ENCODE assay signal across 32 cellular contexts in genomic region chr10:47113907-47114500, GRCh38.
"Had no signal": no experiment of that assay in that cellular context is flagged by ENCODE, and none has a peak within 500 bp of the region (broad histone marks: within the 10 kb centered on the region; RNA-seq: fewer than 3 reads in every experiment).

No MANE protein-coding gene starts in this region.

- H3K27ac ChIP-seq: brain microvascular endothelial cell, PC-9, RWPE1, VCaP had no signal

- H3K27me3 ChIP-seq: brain microvascular endothelial cell had no signal

- H3K4me2 ChIP-seq: PC-9 had no signal

- H3K4me3 Mint-ChIP-seq: activated CD4-positive, alpha-beta T cell treated with anti-CD3 and anti-CD28 coated beads, Interleukin-2, amount 10 ng/mL, durations not matched to agents 24 days and 14 days; activated CD8-positive, alpha-beta T cell treated with anti-CD3 and anti-CD28 coated beads for 36 hours; activated naive CD4-positive, alpha-beta T cell treated with anti-CD3 and anti-CD28 coated beads for 36 hours; activated naive CD8-positive, alpha-beta T cell; activated naive CD8-positive, alpha-beta T cell treated with anti-CD3 and anti-CD28 coated beads, Interleukin-2, amount 50 U/mL, for 24 hours; activated T-cell treated with anti-CD3 and anti-CD28 coated beads, Interleukin-2, amount 50 U/mL, for 24 hours; activated T-helper 1 cell treated with anti-CD3 and anti-CD28 coated beads, Interleukin-12 subunit alpha, Interleukin-12 subunit beta, Interleukin-2, Interleukin-4 antibody, amounts not matched to agents 30 ng/mL and 10 ng/mL and 1 ng/mL, durations not matched to agents 14 hours and 24 hours and 36 hours had no signal

- H3K27ac Mint-ChIP-seq: activated CD4-positive, alpha-beta T cell treated with anti-CD3 and anti-CD28 coated beads, Interleukin-2, amount 10 ng/mL, durations not matched to agents 24 days and 14 days; activated CD8-positive, alpha-beta T cell treated with anti-CD3 and anti-CD28 coated beads for 36 hours; activated naive CD4-positive, alpha-beta T cell treated with anti-CD3 and anti-CD28 coated beads for 36 hours; activated naive CD8-positive, alpha-beta T cell; activated naive CD8-positive, alpha-beta T cell treated with anti-CD3 and anti-CD28 coated beads, Interleukin-2, amount 50 U/mL, for 24 hours; activated T-cell treated with anti-CD3 and anti-CD28 coated beads, Interleukin-2, amount 50 U/mL, for 24 hours; activated T-helper 1 cell treated with anti-CD3 and anti-CD28 coated beads, Interleukin-12 subunit alpha, Interleukin-12 subunit beta, Interleukin-2, Interleukin-4 antibody, amounts not matched to agents 30 ng/mL and 10 ng/mL and 1 ng/mL, durations not matched to agents 14 hours and 24 hours and 36 hours had no signal

- H3K36me3 ChIP-seq: brain microvascular endothelial cell had no signal

- ATAC-seq: activated CD8-positive, alpha-beta T cell treated with anti-CD3 and anti-CD28 coated beads for 36 hours; activated naive CD8-positive, alpha-beta T cell treated with anti-CD3 and anti-CD28 coated beads, Interleukin-2, amount 50 U/mL, for 24 hours; Right ventricle myocardium inferior; SK-N-SH treated with all-trans-retinoic acid at 6 μM for 48 hours had no signal

- H3K4me1 Mint-ChIP-seq: activated CD4-positive, alpha-beta T cell treated with anti-CD3 and anti-CD28 coated beads, Interleukin-2, amount 10 ng/mL, durations not matched to agents 24 days and 14 days had no signal

- FAIRE-seq: RCC 7860 had no signal

- H3K27me3 Mint-ChIP-seq: activated CD8-positive, alpha-beta T cell treated with anti-CD3 and anti-CD28 coated beads for 36 hours; activated naive CD8-positive, alpha-beta T cell; activated naive CD8-positive, alpha-beta T cell treated with anti-CD3 and anti-CD28 coated beads, Interleukin-2, amount 50 U/mL, for 24 hours; activated T-cell treated with anti-CD3 and anti-CD28 coated beads, Interleukin-2, amount 50 U/mL, for 24 hours had no signal

- H2AFZ ChIP-seq: PC-9 had no signal

- DNase-seq: activated CD4-positive, alpha-beta T cell treated with anti-CD3 and anti-CD28 coated beads, Interleukin-2, amount 10 ng/mL, durations not matched to agents 24 days and 14 days; activated CD4-positive, alpha-beta T cell treated with anti-CD3 and anti-CD28 coated beads, Interleukin-2, amount 50 U/mL, for 4 hours; activated CD4-positive, CD25-positive, alpha-beta regulatory T cell; activated CD8-positive, alpha-beta T cell treated with anti-CD3 and anti-CD28 coated beads for 36 hours; activated gamma-delta T cell treated with Interleukin-2 at 50 U/mL for 16 hours; activated naive CD4-positive, alpha-beta T cell treated with anti-CD3 and anti-CD28 coated beads for 36 hours; activated naive CD8-positive, alpha-beta T cell treated with anti-CD3 and anti-CD28 coated beads, Interleukin-2, amount 50 U/mL, for 24 hours; activated T-cell treated with anti-CD3 and anti-CD28 coated beads, Interleukin-2, amount 50 U/mL, for 24 hours; anterior cingulate cortex; brain microvascular endothelial cell; central memory CD4-positive, alpha-beta T cell; KG1; MM.1S; MV-4-11; NCI-H1092; NCI-H1436 treated with DMSO at 0.1 percent for 48 hours; NCI-H1694 treated with DMSO at 0.1 percent for 48 hours; NCI-H2029; NCI-H345; NCI-H524 treated with DMSO at 0.1 percent for 48 hours; PC-9; SIG-M5; T-helper 1 cell; T-helper 2 cell; T-helper 9 cell had no signal

- H3K9me3 Mint-ChIP-seq: activated CD4-positive, alpha-beta T cell treated with anti-CD3 and anti-CD28 coated beads, Interleukin-2, amount 10 ng/mL, durations not matched to agents 24 days and 14 days; activated CD8-positive, alpha-beta T cell treated with anti-CD3 and anti-CD28 coated beads for 36 hours; activated naive CD4-positive, alpha-beta T cell treated with anti-CD3 and anti-CD28 coated beads for 36 hours; activated naive CD8-positive, alpha-beta T cell treated with anti-CD3 and anti-CD28 coated beads, Interleukin-2, amount 50 U/mL, for 24 hours; activated T-cell treated with anti-CD3 and anti-CD28 coated beads, Interleukin-2, amount 50 U/mL, for 24 hours; activated T-helper 1 cell treated with anti-CD3 and anti-CD28 coated beads, Interleukin-12 subunit alpha, Interleukin-12 subunit beta, Interleukin-2, Interleukin-4 antibody, amounts not matched to agents 30 ng/mL and 10 ng/mL and 1 ng/mL, durations not matched to agents 14 hours and 24 hours and 36 hours had no signal

- H3K36me3 Mint-ChIP-seq: activated naive CD8-positive, alpha-beta T cell had no signal

- H3K4me3 ChIP-seq: PC-9 had no signal
